ENCODE assay signal across 8 cellular contexts in genomic region chr22:11285116-11285838, GRCh38.
DNase-seq lines count a peak whose midpoint lies in the region; ATAC-seq and TF ChIP-seq lines count a peak whose summit lies in the region.
"Not testable (repeated sequence)": the region's sequence is repeated elsewhere in the genome, so short reads cannot be mapped to it uniquely, and the experiment has no call there.

No MANE protein-coding gene starts in this region.

- not testable (repeated sequence) for H3K9ac ChIP-seq in OCI-LY1 (ENCODE audit: low read length)

- H3K27me3 ChIP-seq in OCI-LY1 (ENCODE audit: insufficient read depth, low read length): not testable (repeated sequence)

- not testable (repeated sequence) for H3K4me3 Mint-ChIP-seq in glutamatergic neuron (ENCODE audit: unreplicated experiment); osteocyte (ENCODE audit: unreplicated experiment)

- not testable (repeated sequence) for H3F3A ChIP-seq in OCI-LY1 (ENCODE audit: insufficient read depth, low read length)

- DNase-seq in 8988T (peak; percentile 11), HuH-7 (ENCODE audit: low spot score) (peak; percentile 20), glutamatergic neuron (peak; percentile 6), osteocyte (ENCODE audit: extremely low spot score, unreplicated experiment) (peak; percentile 87)
- DNase-seq in activated T-cell treated with anti-CD3 and anti-CD28 coated beads, Interleukin-2, amount 50 U/mL, for 48 hours: peak; percentile 36 to 42

- H3K79me2 ChIP-seq in OCI-LY1 (ENCODE audit: insufficient read depth, low read length): not testable (repeated sequence)

- not testable (repeated sequence) for H3K4me1 ChIP-seq in OCI-LY1 (ENCODE audit: insufficient read depth, low read length, severe bottlenecking)

- H3K36me3 ChIP-seq in OCI-LY1 (ENCODE audit: insufficient read depth, low read length): not testable (repeated sequence)

- not testable (repeated sequence) for H3K4me3 ChIP-seq in OCI-LY1 (ENCODE audit: low read depth, low read length, poor library complexity, severe bottlenecking)

- not testable (repeated sequence) for H3K27me3 Mint-ChIP-seq in glutamatergic neuron (ENCODE audit: unreplicated experiment); osteocyte (ENCODE audit: unreplicated experiment)

- H3K36me3 Mint-ChIP-seq in glutamatergic neuron (ENCODE audit: unreplicated experiment): peaks cover 14% of the 10 kb centered on the region
- H3K36me3 Mint-ChIP-seq in osteocyte (ENCODE audit: unreplicated experiment): not testable (repeated sequence)

- not testable (repeated sequence) for H3K27ac ChIP-seq in OCI-LY1 (ENCODE audit: low read depth, low read length, poor library complexity, severe bottlenecking)

- ATAC-seq in SK-N-SH treated with all-trans-retinoic acid at 6 μM for 48 hours: peak; percentile 71; the same call in 2 of the 3 replicates

- H3K9me3 Mint-ChIP-seq in glutamatergic neuron (ENCODE audit: unreplicated experiment) (peaks cover 24% of the 10 kb centered on the region), osteocyte (ENCODE audit: unreplicated experiment) (peaks cover 36% of the 10 kb centered on the region)

- peak overlapping the region; percentile 3 for H3K27ac Mint-ChIP-seq in glutamatergic neuron (ENCODE audit: unreplicated experiment)
- not testable (repeated sequence) for H3K27ac Mint-ChIP-seq in osteocyte (ENCODE audit: unreplicated experiment)

- H3K4me2 ChIP-seq in OCI-LY1 (ENCODE audit: low read length): not testable (repeated sequence)

- not testable (repeated sequence) for H3K4me1 Mint-ChIP-seq in glutamatergic neuron (ENCODE audit: low read depth, unreplicated experiment); osteocyte (ENCODE audit: unreplicated experiment)

- not testable (repeated sequence) for H2AFZ ChIP-seq in OCI-LY1 (ENCODE audit: low read length)

- not testable (repeated sequence) for H4K20me1 ChIP-seq in OCI-LY1 (ENCODE audit: insufficient read depth, low read length)

- TF ChIP-seq CTCF in GM12872 (IDR thresholded peaks at IDR 0.05; ENCODE audit: insufficient read depth, low read depth, low read length): 0 out of 3 replicates have a peak, but pooled peaks have one; percentile 18
- TF ChIP-seq CTCF in OCI-LY1 (IDR thresholded peaks at IDR 0.05; ENCODE audit: low read length): peak; percentile 74
- not testable (repeated sequence) for TF ChIP-seq CTCF in glutamatergic neuron (IDR thresholded peaks at IDR 0.05; ENCODE audit: partially characterized antibody, unreplicated experiment); osteocyte (IDR thresholded peaks at IDR 0.05)

- H3K9me2 ChIP-seq in OCI-LY1 (ENCODE audit: low read depth, low read length): not testable (repeated sequence)

- H3K9me3 ChIP-seq in OCI-LY1 (ENCODE audit: low read length): not testable (repeated sequence)

Comparison
In these comparisons a context has a peak if more than half of its experiments do, and no peak if none do; other contexts are left out.
1. DNase-seq: peak in every context shown above with its lines; median percentile 87 in osteocyte; 39 in activated T-cell treated with anti-CD3 and anti-CD28 coated beads, Interleukin-2, amount 50 U/mL, for 48 hours; 20 in HuH-7; 11 in 8988T; 6 in glutamatergic neuron.